In genomic region chr19:42201489-42202289, GRCh38 we compare ENCODE assay signal across 9 cellular contexts. TPM values are rescaled to one million over a fixed set of nuclear protein-coding genes. Genes with fewer than 3 reads are reported as not detected.
A peak's percentile ranks its signal among the peaks of the same experiment; 100 is the strongest.
DNase-seq lines count a peak whose midpoint lies in the region; TF ChIP-seq lines count a peak whose summit lies in the region.
"Had no signal": no experiment of that assay in that cellular context is flagged by ENCODE, and none has a peak within 500 bp of the region (broad histone marks: within the 10 kb centered on the region; RNA-seq: fewer than 3 reads in every experiment).

No MANE protein-coding gene starts in this region.

- no peak overlapping the region for H4K5ac ChIP-seq in mesendoderm (ENCODE audit: low read length)

- in situ Hi-C loops in GM13977 (cut with MboI; ENCODE audit: low pct_unique_long_range_greater_than_20kb, low sequenced_read_pairs, unreplicated experiment) = no loop called here

- peaks cover 17% of the 10 kb centered on the region for H3K79me1 ChIP-seq in mesendoderm (ENCODE audit: low read length)

- H3K23ac ChIP-seq in mesendoderm (ENCODE audit: low read length) = no peak overlapping the region

- H3K4me2 ChIP-seq in Loucy (ENCODE audit: low read depth, low read length, poor library complexity, severe bottlenecking) (peak overlapping the region; percentile 98), neural progenitor cell (no peak overlapping the region), mesendoderm (ENCODE audit: low read length) (no peak overlapping the region)

- no peak overlapping the region for H3K4me3 ChIP-seq in Loucy (ENCODE audit: low read length, poor library complexity, severe bottlenecking)
- no peak overlapping the region for H3K4me3 ChIP-seq in neural progenitor cell
- H3K4me3 ChIP-seq in mesendoderm (ENCODE audit: low read length) = no peak overlapping the region

- H2BK120ac ChIP-seq in mesendoderm (ENCODE audit: low read depth, low read length) = no peak overlapping the region

- DNase-seq in GM13977 (ENCODE audit: low spot score) (peak; percentile 86), neural progenitor cell (ENCODE audit: low spot score) (no peak), NCI-H2107 (lab: John Stamatoyannopoulos, UW) (no peak), islet precursor cell (no peak), AG20443 (ENCODE audit: low spot score) (no peak), mesendoderm (no peak)
- DNase-seq in activated naive CD8-positive, alpha-beta T cell treated with anti-CD3 and anti-CD28 coated beads for 36 hours = peak; percentile 51

- no peak overlapping the region for H3K18ac ChIP-seq in mesendoderm (ENCODE audit: low read length)

- WGBS in mesendoderm (ENCODE audit: extremely low coverage, insufficient coverage, low lambda C conversion rate) = no CpG with 5 or more reads among the region's 6 CpGs

- H3K4ac ChIP-seq in mesendoderm (ENCODE audit: low read depth, low read length) = no peak overlapping the region

- H3K4me1 Mint-ChIP-seq in activated naive CD8-positive, alpha-beta T cell treated with anti-CD3 and anti-CD28 coated beads for 36 hours = peaks cover 71% of the 10 kb centered on the region
- peaks cover 7% of the 10 kb centered on the region for H3K4me1 Mint-ChIP-seq in neural progenitor cell
- H3K4me1 Mint-ChIP-seq: nephron had no signal

- no peak overlapping the region for H2AK5ac ChIP-seq in mesendoderm (ENCODE audit: low read length)

- no peak overlapping the region for H3K56ac ChIP-seq in mesendoderm (ENCODE audit: low read length)

- peaks cover 62% of the 10 kb centered on the region; the same call in 1 of the 2 replicates for H3K36me3 ChIP-seq in Loucy (ENCODE audit: insufficient read depth, low read length)
- H3K36me3 ChIP-seq in neural progenitor cell = no peaks in the 10 kb centered on the region
- peaks cover 9% of the 10 kb centered on the region for H3K36me3 ChIP-seq in mesendoderm (ENCODE audit: control insufficient read depth, insufficient read depth, low read length)

- H4K8ac ChIP-seq in mesendoderm (ENCODE audit: low read depth, low read length) = no peak overlapping the region

- H4K20me1 ChIP-seq in Loucy (ENCODE audit: insufficient read depth, low read length, poor library complexity, severe bottlenecking) (no peaks in the 10 kb centered on the region), neural progenitor cell (ENCODE audit: low read depth) (peaks cover 79% of the 10 kb centered on the region)

- peaks cover 59% of the 10 kb centered on the region for H3K36me3 Mint-ChIP-seq in activated naive CD8-positive, alpha-beta T cell treated with anti-CD3 and anti-CD28 coated beads for 36 hours
- H3K36me3 Mint-ChIP-seq in neural progenitor cell = peaks cover 44% of the 10 kb centered on the region

- H2BK15ac ChIP-seq in mesendoderm (replicated peaks; ENCODE audit: low read depth) = no peak overlapping the region

- H3K9me3 Mint-ChIP-seq in activated naive CD8-positive, alpha-beta T cell treated with anti-CD3 and anti-CD28 coated beads for 36 hours = no peaks in the 10 kb centered on the region
- no peaks in the 10 kb centered on the region for H3K9me3 Mint-ChIP-seq in neural progenitor cell
- H3K9me3 Mint-ChIP-seq: nephron had no signal

- peak overlapping the region; percentile 94 for H3K27ac Mint-ChIP-seq in activated naive CD8-positive, alpha-beta T cell treated with anti-CD3 and anti-CD28 coated beads for 36 hours
- peak overlapping the region; percentile 20 for H3K27ac Mint-ChIP-seq in neural progenitor cell
- H3K27ac Mint-ChIP-seq: nephron had no signal

- peaks cover 50% of the 10 kb centered on the region for H3K4me1 ChIP-seq in Loucy (ENCODE audit: insufficient read depth, low read length, poor library complexity, severe bottlenecking)
- no peaks in the 10 kb centered on the region for H3K4me1 ChIP-seq in neural progenitor cell
- H3K4me1 ChIP-seq in mesendoderm (ENCODE audit: control insufficient read depth, low read depth, low read length) = peaks cover 5% of the 10 kb centered on the region

- H3F3A ChIP-seq in Loucy (ENCODE audit: low read depth) (peaks cover 22% of the 10 kb centered on the region), neural progenitor cell (ENCODE audit: low read depth) (no peaks in the 10 kb centered on the region)

- H2AFZ ChIP-seq in Loucy (ENCODE audit: low read length) = no peak overlapping the region
- H2AFZ ChIP-seq in neural progenitor cell (replicated peaks) = no peak overlapping the region

- H3K4me3 Mint-ChIP-seq in activated naive CD8-positive, alpha-beta T cell treated with anti-CD3 and anti-CD28 coated beads for 36 hours = peak overlapping the region; percentile 33
- peak overlapping the region; percentile 41 for H3K4me3 Mint-ChIP-seq in neural progenitor cell
- H3K4me3 Mint-ChIP-seq: nephron had no signal

- H3K9ac ChIP-seq in Loucy (ENCODE audit: low read depth, low read length, poor library complexity, severe bottlenecking) (no peak overlapping the region), neural progenitor cell (no peak overlapping the region), mesendoderm (ENCODE audit: low read length) (no peak overlapping the region)

- H3K9me2 ChIP-seq in Loucy (replicated peaks; ENCODE audit: low read depth, low read length) = no peaks in the 10 kb centered on the region

- H3K27ac ChIP-seq in neural progenitor cell (no peak overlapping the region), mesendoderm (ENCODE audit: low read depth, low read length) (no peak overlapping the region)

- H3K9me3 ChIP-seq in Loucy (ENCODE audit: insufficient read depth, low read depth, low read length) (no peaks in the 10 kb centered on the region), neural progenitor cell (ENCODE audit: low read depth) (no peaks in the 10 kb centered on the region)

- H2BK5ac ChIP-seq in mesendoderm (ENCODE audit: low read length) = no peak overlapping the region

- no peaks in the 10 kb centered on the region for H3K27me3 Mint-ChIP-seq in activated naive CD8-positive, alpha-beta T cell treated with anti-CD3 and anti-CD28 coated beads for 36 hours
- H3K27me3 Mint-ChIP-seq in neural progenitor cell (ENCODE audit: insufficient read depth, low read depth) = peaks cover 8% of the 10 kb centered on the region

- H3K27me3 ChIP-seq in Loucy (ENCODE audit: insufficient read depth, low read length, poor library complexity, severe bottlenecking) (no peaks in the 10 kb centered on the region), neural progenitor cell (no peaks in the 10 kb centered on the region), mesendoderm (ENCODE audit: insufficient read depth, low read length, poor library complexity) (no peaks in the 10 kb centered on the region)

- TF ChIP-seq CTCF in GM13977 (IDR thresholded peaks at IDR 0.05; ENCODE audit: extremely low read depth, insufficient read depth, missing control alignments) (no peak), Loucy (conservative IDR thresholded peaks at IDR 0.05; ENCODE audit: low read length) (no peak), neural progenitor cell (IDR thresholded peaks at IDR 0.05) (no peak)

- H3K79me2 ChIP-seq in Loucy (ENCODE audit: insufficient read depth, low read length) (peaks cover 48% of the 10 kb centered on the region), neural progenitor cell (ENCODE audit: low read depth) (peaks cover 17% of the 10 kb centered on the region), mesendoderm (ENCODE audit: control insufficient read depth, insufficient read depth, low read length) (no peaks in the 10 kb centered on the region)

RNA-seq across cellular contexts. Expression of gene DEDD2, which starts 15.8 kb away (rescaled TPM):
- 10 to 100 TPM; 16.2 to 17.6 TPM for total RNA-seq in activated naive CD8-positive, alpha-beta T cell treated with anti-CD3 and anti-CD28 coated beads for 36 hours
- total RNA-seq in neural progenitor cell (ENCODE audit: low replicate concordance) = 19.8 and 54.2 TPM in 2 replicates
- polyA plus RNA-seq in mesendoderm (2013, experiment 1 of 2) = 18.5 TPM
- 17.7 TPM for polyA plus RNA-seq in mesendoderm (2013, experiment 2 of 2)

RNA-seq across cellular contexts. Expression of gene ZNF526, which starts 18.4 kb away (rescaled TPM):
- total RNA-seq in activated naive CD8-positive, alpha-beta T cell treated with anti-CD3 and anti-CD28 coated beads for 36 hours = 10 to 100 TPM; 12.1 to 14.5 TPM
- total RNA-seq in neural progenitor cell (ENCODE audit: low replicate concordance) = 6.5 and 13.0 TPM in 2 replicates
- 5.9 TPM for polyA plus RNA-seq in mesendoderm (2013, experiment 1 of 2)
- polyA plus RNA-seq in mesendoderm (2013, experiment 2 of 2) = 6.1 TPM

RNA-seq across cellular contexts. Expression of gene GSK3A, which starts 40.7 kb away (rescaled TPM):
- 10 to 100 TPM; 38.2 to 39.0 TPM for total RNA-seq in activated naive CD8-positive, alpha-beta T cell treated with anti-CD3 and anti-CD28 coated beads for 36 hours
- 22.5 and 41.3 TPM in 2 replicates for total RNA-seq in neural progenitor cell (ENCODE audit: low replicate concordance)
- polyA plus RNA-seq in mesendoderm (2013, experiment 1 of 2) = 71.8 TPM
- 66.5 TPM for polyA plus RNA-seq in mesendoderm (2013, experiment 2 of 2)

RNA-seq across cellular contexts. Expression of gene ERF, which starts 53.2 kb away (rescaled TPM):
- total RNA-seq in activated naive CD8-positive, alpha-beta T cell treated with anti-CD3 and anti-CD28 coated beads for 36 hours = 10 to 100 TPM; 62.9 to 66.0 TPM
- total RNA-seq in neural progenitor cell (ENCODE audit: low replicate concordance) = 43.1 and 94.8 TPM in 2 replicates
- 42.7 TPM for polyA plus RNA-seq in mesendoderm (2013, experiment 1 of 2)
- polyA plus RNA-seq in mesendoderm (2013, experiment 2 of 2) = 42.7 TPM

Comparison
In these comparisons a context has a peak if more than half of its experiments do, and no peak if none do; other contexts are left out.
1. DNase-seq: peak in GM13977 (single experiment) and activated naive CD8-positive, alpha-beta T cell treated with anti-CD3 and anti-CD28 coated beads for 36 hours (single experiment); none in neural progenitor cell (single experiment), NCI-H2107 (single experiment), islet precursor cell (single experiment), AG20443 (single experiment) and mesendoderm (single experiment).